In the genomic region with DNA sequence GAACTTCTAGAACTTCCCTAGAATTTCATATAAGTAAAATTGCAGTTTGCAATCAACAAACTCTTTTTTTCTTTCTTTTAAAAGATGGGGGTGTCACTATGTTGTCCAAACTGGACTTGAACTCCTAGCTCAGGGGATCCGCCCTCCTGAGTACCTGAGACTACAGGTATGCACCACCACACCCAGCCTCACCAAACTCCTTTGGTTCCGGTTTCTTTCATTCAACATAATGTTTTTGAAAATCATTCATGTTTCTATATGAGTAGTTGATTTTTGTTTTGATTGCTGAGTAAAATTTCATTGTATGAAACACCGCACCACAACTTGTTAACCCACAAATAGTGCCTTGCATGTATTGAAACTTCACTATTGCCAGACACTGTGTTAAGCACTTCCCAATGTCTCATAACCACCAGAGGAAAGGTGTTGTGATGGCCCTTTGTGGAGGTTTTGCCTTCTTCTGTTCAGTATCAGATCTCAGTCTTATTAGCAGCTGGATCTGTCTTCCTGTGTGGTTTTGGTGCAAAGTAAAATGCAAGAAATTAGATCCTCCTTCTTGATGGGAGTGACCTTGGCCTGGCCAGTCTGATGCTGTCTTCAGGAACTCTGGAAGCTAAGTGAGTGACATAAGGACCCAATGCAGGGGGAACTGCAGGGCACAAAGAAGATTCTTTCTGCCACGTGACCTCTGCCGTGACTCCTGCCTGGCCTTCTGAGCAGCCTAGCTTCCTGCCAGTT, we compare ENCODE assay signal across 11 cellular contexts.
DNase-seq lines count a peak whose midpoint lies in the region; ATAC-seq and TF ChIP-seq lines count a peak whose summit lies in the region.
"Had no signal": no experiment of that assay in that cellular context is flagged by ENCODE, and none has a peak within 500 bp of the region (broad histone marks: within the 10 kb centered on the region; RNA-seq: fewer than 3 reads in every experiment).

No MANE protein-coding gene starts in this region.

- peak overlapping the region; percentile 29; the same call in 1 of the 2 replicates for H3K4me2 ChIP-seq in MM.1S (ENCODE audit: low read depth, low read length)

- H3K9ac ChIP-seq in MM.1S (ENCODE audit: low read length), result no peak overlapping the region

- no peak overlapping the region for H2AFZ ChIP-seq in MM.1S (ENCODE audit: low read length)

- no peaks in the 10 kb centered on the region for H3K9me3 Mint-ChIP-seq in activated T-helper 1 cell treated with anti-CD3 and anti-CD28 coated beads, Interleukin-12 subunit alpha, Interleukin-12 subunit beta, Interleukin-2, Interleukin-4 antibody, amounts not matched to agents 30 ng/mL and 10 ng/mL and 1 ng/mL, durations not matched to agents 14 hours and 24 hours and 36 hours

- H3K27me3 ChIP-seq in MM.1S (replicated peaks; ENCODE audit: insufficient read depth, low read length), result no peaks in the 10 kb centered on the region

- H3K4me3 ChIP-seq in MM.1S (ENCODE audit: low read length), result no peak overlapping the region

- H4K20me1 ChIP-seq in MM.1S (ENCODE audit: insufficient read depth, low read length), result no peaks in the 10 kb centered on the region

- peak overlapping the region; percentile 49; the same call in 1 of the 2 replicates for H3K27ac ChIP-seq in MM.1S (ENCODE audit: low read length)

- no peaks in the 10 kb centered on the region for H3K36me3 ChIP-seq in MM.1S (replicated peaks; ENCODE audit: insufficient read depth, low read length)

- H3F3A ChIP-seq in MM.1S (ENCODE audit: insufficient read depth, low read length), result peaks cover 19% of the 10 kb centered on the region

- no peaks in the 10 kb centered on the region for H3K9me3 ChIP-seq in MM.1S (replicated peaks; ENCODE audit: insufficient read depth, low read length)

- DNase-seq in EH (ENCODE audit: low read depth), result peak; percentile 23
- DNase-seq in MM.1S, result peak; percentile 73
- DNase-seq in activated T-helper 1 cell treated with anti-CD3 and anti-CD28 coated beads, Interleukin-12 subunit alpha, Interleukin-12 subunit beta, Interleukin-2, Interleukin-4 antibody, amounts not matched to agents 30 ng/mL and 10 ng/mL and 1 ng/mL, durations not matched to agents 14 hours and 24 hours and 36 hours (ENCODE audit: low spot score), result no peak
- no peak for DNase-seq in AG08396 (ENCODE audit: low spot score)
- DNase-seq in stimulated activated CD4-positive, alpha-beta T cell treated with anti-CD3 and anti-CD28 coated beads, Interleukin-4, amount 100 ng/mL, for 1 hour, result no peak
- no peak for DNase-seq in NCI-H226
- DNase-seq: NCI-H345; stimulated activated CD4-positive, alpha-beta T cell treated with anti-CD3 and anti-CD28 coated beads, Interleukin-1b, Interleukin-23, amount 100 ng/mL, for 48 hours had no signal

- intact Hi-C loops in activated T-helper 1 cell treated with anti-CD3 and anti-CD28 coated beads, Interleukin-12 subunit alpha, Interleukin-12 subunit beta, Interleukin-2, Interleukin-4 antibody, amounts not matched to agents 30 ng/mL and 10 ng/mL and 1 ng/mL, durations not matched to agents 14 hours and 24 hours and 36 hours (cut with micrococcal nuclease), result loop anchor here (1.0 kb wide), 1 partner anchor 13 kb away; no protein-coding TSS in a partner anchor

- no peaks in the 10 kb centered on the region for H3K36me3 Mint-ChIP-seq in activated T-helper 1 cell treated with anti-CD3 and anti-CD28 coated beads, Interleukin-12 subunit alpha, Interleukin-12 subunit beta, Interleukin-2, Interleukin-4 antibody, amounts not matched to agents 30 ng/mL and 10 ng/mL and 1 ng/mL, durations not matched to agents 14 hours and 24 hours and 36 hours (ENCODE audit: low read depth)
- H3K36me3 Mint-ChIP-seq: CD4-positive, CD25-positive, alpha-beta regulatory T cell had no signal

- no peak overlapping the region for H3K27ac Mint-ChIP-seq in activated T-helper 1 cell treated with anti-CD3 and anti-CD28 coated beads, Interleukin-12 subunit alpha, Interleukin-12 subunit beta, Interleukin-2, Interleukin-4 antibody, amounts not matched to agents 30 ng/mL and 10 ng/mL and 1 ng/mL, durations not matched to agents 14 hours and 24 hours and 36 hours
- H3K27ac Mint-ChIP-seq: CD4-positive, CD25-positive, alpha-beta regulatory T cell had no signal

- H3K9me2 ChIP-seq in MM.1S (replicated peaks; ENCODE audit: insufficient read depth, low read length), result no peaks in the 10 kb centered on the region

- peaks cover 31% of the 10 kb centered on the region for H3K4me1 ChIP-seq in MM.1S (ENCODE audit: low read length)

- H3K4me3 Mint-ChIP-seq in activated T-helper 1 cell treated with anti-CD3 and anti-CD28 coated beads, Interleukin-12 subunit alpha, Interleukin-12 subunit beta, Interleukin-2, Interleukin-4 antibody, amounts not matched to agents 30 ng/mL and 10 ng/mL and 1 ng/mL, durations not matched to agents 14 hours and 24 hours and 36 hours, result no peak overlapping the region
- H3K4me3 Mint-ChIP-seq: CD4-positive, CD25-positive, alpha-beta regulatory T cell had no signal

- peaks cover 1% of the 10 kb centered on the region for H3K27me3 Mint-ChIP-seq in activated T-helper 1 cell treated with anti-CD3 and anti-CD28 coated beads, Interleukin-12 subunit alpha, Interleukin-12 subunit beta, Interleukin-2, Interleukin-4 antibody, amounts not matched to agents 30 ng/mL and 10 ng/mL and 1 ng/mL, durations not matched to agents 14 hours and 24 hours and 36 hours (ENCODE audit: insufficient read depth)
- H3K27me3 Mint-ChIP-seq: CD4-positive, CD25-positive, alpha-beta regulatory T cell had no signal

- TF ChIP-seq CTCF in MM.1S (IDR thresholded peaks at IDR 0.05; ENCODE audit: low read length), result no peak

- H3K79me2 ChIP-seq in MM.1S (ENCODE audit: low read length), result no peaks in the 10 kb centered on the region

- ATAC-seq in GM19043 (IDR thresholded peaks at IDR 0.05; ENCODE audit: low read depth, unreplicated experiment), result peak; percentile 60
- peak; percentile 83 for ATAC-seq in HG02884 (IDR thresholded peaks at IDR 0.05; ENCODE audit: unreplicated experiment)

- peaks cover 8% of the 10 kb centered on the region for H3K4me1 Mint-ChIP-seq in activated T-helper 1 cell treated with anti-CD3 and anti-CD28 coated beads, Interleukin-12 subunit alpha, Interleukin-12 subunit beta, Interleukin-2, Interleukin-4 antibody, amounts not matched to agents 30 ng/mL and 10 ng/mL and 1 ng/mL, durations not matched to agents 14 hours and 24 hours and 36 hours (ENCODE audit: low read depth)

Comparison
In these comparisons a context has a peak if more than half of its experiments do, and no peak if none do; other contexts are left out.
1. DNase-seq: peak in EH (single experiment) and MM.1S (single experiment); none in activated T-helper 1 cell treated with anti-CD3 and anti-CD28 coated beads, Interleukin-12 subunit alpha, Interleukin-12 subunit beta, Interleukin-2, Interleukin-4 antibody, amounts not matched to agents 30 ng/mL and 10 ng/mL and 1 ng/mL, durations not matched to agents 14 hours and 24 hours and 36 hours (single experiment), AG08396 (single experiment), stimulated activated CD4-positive, alpha-beta T cell treated with anti-CD3 and anti-CD28 coated beads, Interleukin-4, amount 100 ng/mL, for 1 hour (single experiment) and NCI-H226 (single experiment).